ENCODE assay signal across 19 cellular contexts in genomic region chr2:197171582-197171981, GRCh38.
DNase-seq lines count a peak whose midpoint lies in the region; ATAC-seq lines count a peak whose summit lies in the region.
"Had no signal": no experiment of that assay in that cellular context is flagged by ENCODE, and none has a peak within 500 bp of the region (broad histone marks: within the 10 kb centered on the region; RNA-seq: fewer than 3 reads in every experiment).

No MANE protein-coding gene starts in this region.

- H3K4me3 Mint-ChIP-seq in CD4-positive, CD25-positive, alpha-beta regulatory T cell, result no peak overlapping the region
- no peak overlapping the region for H3K4me3 Mint-ChIP-seq in CD4-positive, alpha-beta memory T cell
- H3K4me3 Mint-ChIP-seq in T-helper 17 cell, result no peak overlapping the region
- peak overlapping the region in 1 of 10 donors; percentile 2 for H3K4me3 Mint-ChIP-seq in naive thymus-derived CD4-positive, alpha-beta T cell
- H3K4me3 Mint-ChIP-seq: HFFc6 had no signal

- no peak for ATAC-seq in CD4-positive, CD25-positive, alpha-beta regulatory T cell (ENCODE audit: low read depth in 2 of 2)
- ATAC-seq in T-helper 17 cell, result no peak
- no peak for ATAC-seq in naive thymus-derived CD4-positive, alpha-beta T cell
- ATAC-seq: HepG2 had no signal

- H3K36me3 Mint-ChIP-seq in CD4-positive, CD25-positive, alpha-beta regulatory T cell, result peaks cover 20% of the 10 kb centered on the region
- H3K36me3 Mint-ChIP-seq in CD4-positive, alpha-beta memory T cell, result peaks cover 16 to 41% of the 10 kb centered on the region in 2 donors
- peaks cover 7% of the 10 kb centered on the region for H3K36me3 Mint-ChIP-seq in T-helper 17 cell (ENCODE audit: low read depth)
- H3K36me3 Mint-ChIP-seq in naive thymus-derived CD4-positive, alpha-beta T cell, result peaks cover 0 to 12% (median 7%) of the 10 kb centered on the region in 5 donors

- H3K27ac Mint-ChIP-seq in CD4-positive, CD25-positive, alpha-beta regulatory T cell, result peak overlapping the region; percentile 9 to 81 (median 77)
- peak overlapping the region in 5 of 7 donors; percentile 20 to 81 (median 61) for H3K27ac Mint-ChIP-seq in CD4-positive, alpha-beta memory T cell
- peak overlapping the region; percentile 94 for H3K27ac Mint-ChIP-seq in T-helper 17 cell
- peak overlapping the region in 7 of 9 donors; percentile 3 to 89 (median 83) for H3K27ac Mint-ChIP-seq in naive thymus-derived CD4-positive, alpha-beta T cell
- H3K27ac Mint-ChIP-seq: HFFc6 had no signal

- no peak overlapping the region for H3K27ac ChIP-seq in CD4-positive, CD25-positive, alpha-beta regulatory T cell (ENCODE audit: insufficient read depth, low read length, poor library complexity, severe bottlenecking)
- no peak overlapping the region for H3K27ac ChIP-seq in CD4-positive, alpha-beta memory T cell (ENCODE audit: low read depth, low read length)
- peak overlapping the region; percentile 11 for H3K27ac ChIP-seq in naive thymus-derived CD4-positive, alpha-beta T cell (ENCODE audit: low read depth, low read length)
- H3K27ac ChIP-seq: PC-9 had no signal

- no peaks in the 10 kb centered on the region for H3K9me3 ChIP-seq in CD4-positive, CD25-positive, alpha-beta regulatory T cell (ENCODE audit: control insufficient read depth in 2 of 2, low read length in 2 of 2)
- H3K9me3 ChIP-seq in CD4-positive, alpha-beta memory T cell (ENCODE audit: control insufficient read depth in 1 of 2, low read length in 2 of 2), result no peaks in the 10 kb centered on the region
- H3K9me3 ChIP-seq in T-helper 17 cell (ENCODE audit: control insufficient read depth, low read length, poor library complexity, severe bottlenecking), result no peaks in the 10 kb centered on the region
- no peaks in the 10 kb centered on the region for H3K9me3 ChIP-seq in naive thymus-derived CD4-positive, alpha-beta T cell (ENCODE audit: control insufficient read depth in 2 of 3, low read length in 3 of 3)
- H3K9me3 ChIP-seq: BE2C had no signal

- no peak overlapping the region for H3K4me3 ChIP-seq in CD4-positive, CD25-positive, alpha-beta regulatory T cell (ENCODE audit: low read depth, low read length)
- no peak overlapping the region for H3K4me3 ChIP-seq in CD4-positive, alpha-beta memory T cell (ENCODE audit: low read length in 2 of 2)
- no peak overlapping the region for H3K4me3 ChIP-seq in naive thymus-derived CD4-positive, alpha-beta T cell (ENCODE audit: low read length)
- H3K4me3 ChIP-seq: PC-9 had no signal

- H3K27me3 ChIP-seq in CD4-positive, CD25-positive, alpha-beta regulatory T cell (ENCODE audit: control insufficient read depth, insufficient read depth, low read length), result no peaks in the 10 kb centered on the region
- H3K27me3 ChIP-seq in CD4-positive, alpha-beta memory T cell (ENCODE audit: insufficient read depth, low read length), result no peaks in the 10 kb centered on the region
- no peaks in the 10 kb centered on the region for H3K27me3 ChIP-seq in naive thymus-derived CD4-positive, alpha-beta T cell (ENCODE audit: control insufficient read depth in 2 of 2, insufficient read depth in 2 of 2, low read length in 2 of 2)
- H3K27me3 ChIP-seq: BE2C had no signal

- H3K9me3 Mint-ChIP-seq in CD4-positive, CD25-positive, alpha-beta regulatory T cell, result no peaks in the 10 kb centered on the region
- H3K9me3 Mint-ChIP-seq in CD4-positive, alpha-beta memory T cell, result no peaks in the 10 kb centered on the region
- H3K9me3 Mint-ChIP-seq in naive thymus-derived CD4-positive, alpha-beta T cell, result peaks cover 0 to 3% (median 0%) of the 10 kb centered on the region in 11 donors
- H3K9me3 Mint-ChIP-seq: HFFc6 had no signal

- POLR2A ChIA-PET in CD4-positive, alpha-beta memory T cell (lab: Charles Lee; ENCODE audit: partially characterized antibody), result no interaction called here
- POLR2A ChIA-PET in naive thymus-derived CD4-positive, alpha-beta T cell (lab: Charles Lee), result no interaction called here

- peaks cover 40 to 89% (median 78%) of the 10 kb centered on the region in 4 donors for H3K4me1 Mint-ChIP-seq in CD4-positive, CD25-positive, alpha-beta regulatory T cell
- H3K4me1 Mint-ChIP-seq in CD4-positive, alpha-beta memory T cell, result peaks cover 54 to 89% (median 68%) of the 10 kb centered on the region in 4 donors
- peaks cover 51% of the 10 kb centered on the region for H3K4me1 Mint-ChIP-seq in T-helper 17 cell
- peaks cover 50 to 95% (median 88%) of the 10 kb centered on the region in 7 donors for H3K4me1 Mint-ChIP-seq in naive thymus-derived CD4-positive, alpha-beta T cell

- CTCF ChIA-PET in CD4-positive, alpha-beta memory T cell (lab: Charles Lee; ENCODE audit: partially characterized antibody), result interaction anchor here (0.9 to 7.6 kb wide), 4 partner anchors 19 to 140 kb away, joined by 3 to 168 read pairs (median 4); no protein-coding TSS in a partner anchor
- CTCF ChIA-PET in naive thymus-derived CD4-positive, alpha-beta T cell (lab: Charles Lee), result interaction anchor here (2.8 to 3.4 kb wide), 2 partner anchors 19 to 58 kb away, joined by 11 to 19 read pairs; no protein-coding TSS in a partner anchor

- no peak for DNase-seq in CD4-positive, CD25-positive, alpha-beta regulatory T cell
- DNase-seq in CD4-positive, alpha-beta memory T cell, result no peak
- DNase-seq in T-helper 17 cell, result no peak
- no peak for DNase-seq in naive thymus-derived CD4-positive, alpha-beta T cell
- no peak for DNase-seq in NCI-H524 treated with DMSO at 0.1 percent for 48 hours (lab: John Stamatoyannopoulos, UW)
- DNase-seq in NCI-H510A (lab: John Stamatoyannopoulos, UW), result no peak
- no peak for DNase-seq in SHP77 treated with DMSO at 0.1 percent for 48 hours (lab: John Stamatoyannopoulos, UW)
- DNase-seq: BE2C, DMS 273 treated with DMSO at 0.1 percent for 48 hours, GF-D8, HFFc6, KG1, NCI-H1436, NCI-H2029, NCI-H2171 treated with DMSO at 0.1 percent for 48 hours, NCI-H446 treated with DMSO at 0.1 percent for 48 hours, NCI-H774, PC-9 had no signal

- H3K4me1 ChIP-seq in CD4-positive, CD25-positive, alpha-beta regulatory T cell (ENCODE audit: control insufficient read depth, insufficient read depth, low read length, poor library complexity, severe bottlenecking), result peaks cover 26% of the 10 kb centered on the region
- peaks cover 86% of the 10 kb centered on the region for H3K4me1 ChIP-seq in CD4-positive, alpha-beta memory T cell (ENCODE audit: insufficient read depth, low read length)
- peaks cover 0 to 50% of the 10 kb centered on the region in 2 donors for H3K4me1 ChIP-seq in naive thymus-derived CD4-positive, alpha-beta T cell (ENCODE audit: control insufficient read depth in 2 of 2, insufficient read depth in 2 of 2, low read length in 2 of 2)

- intact Hi-C loops in CD4-positive, alpha-beta memory T cell (cut with micrococcal nuclease), result no loop called here
- intact Hi-C loops in naive thymus-derived CD4-positive, alpha-beta T cell (cut with micrococcal nuclease), result no loop called here

- no peaks in the 10 kb centered on the region for H3K27me3 Mint-ChIP-seq in CD4-positive, CD25-positive, alpha-beta regulatory T cell
- H3K27me3 Mint-ChIP-seq in CD4-positive, alpha-beta memory T cell, result no peaks in the 10 kb centered on the region
- no peaks in the 10 kb centered on the region for H3K27me3 Mint-ChIP-seq in T-helper 17 cell
- no peaks in the 10 kb centered on the region for H3K27me3 Mint-ChIP-seq in naive thymus-derived CD4-positive, alpha-beta T cell

- H3K36me3 ChIP-seq in CD4-positive, CD25-positive, alpha-beta regulatory T cell (ENCODE audit: control insufficient read depth, insufficient read depth, low read length), result peaks cover 17% of the 10 kb centered on the region
- peaks cover 7% of the 10 kb centered on the region for H3K36me3 ChIP-seq in CD4-positive, alpha-beta memory T cell (ENCODE audit: insufficient read depth, low read length)
- H3K36me3 ChIP-seq in naive thymus-derived CD4-positive, alpha-beta T cell (ENCODE audit: control insufficient read depth in 2 of 3, insufficient read depth in 3 of 3, low read length in 3 of 3), result peaks cover 0 to 5% (median 4%) of the 10 kb centered on the region in 3 experiments
- H3K36me3 ChIP-seq: BE2C had no signal
